In the genomic region with DNA sequence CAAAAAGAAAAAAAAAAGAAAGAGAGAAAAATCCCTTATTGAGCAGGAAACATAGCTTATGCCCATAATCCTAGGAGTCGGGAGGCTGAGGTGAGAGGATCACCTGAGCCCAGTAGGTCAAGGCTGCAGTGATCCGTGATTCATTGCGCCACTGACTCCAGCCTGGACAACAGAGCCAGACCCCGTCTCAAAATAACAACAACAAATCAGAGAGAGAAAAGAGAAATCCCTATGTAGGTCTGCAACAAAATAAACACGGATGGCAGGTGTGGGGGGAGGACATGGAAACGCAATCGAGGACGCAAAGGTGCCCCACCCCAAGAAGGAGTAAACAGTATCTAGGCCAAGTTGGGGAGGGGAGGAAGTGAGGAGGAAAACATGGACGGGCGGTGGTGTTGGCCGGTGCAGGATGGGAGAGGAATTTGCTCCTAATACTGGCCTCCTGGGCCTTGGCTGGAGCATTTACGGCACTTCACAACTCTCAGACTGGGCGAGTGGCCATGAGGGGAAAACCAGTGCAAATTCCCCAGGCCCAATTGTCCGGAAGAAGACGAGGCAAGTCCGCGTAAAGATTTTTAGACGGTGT, we compare ENCODE assay signal across 8 cellular contexts. TPM values are rescaled to one million over a fixed set of nuclear protein-coding genes. Genes with fewer than 3 reads are reported as not detected.
DNase-seq lines count a peak whose midpoint lies in the region; ATAC-seq and TF ChIP-seq lines count a peak whose summit lies in the region.

No MANE protein-coding gene starts in this region.

- peak overlapping the region; percentile 96 for H3K4me3 Mint-ChIP-seq in activated naive CD4-positive, alpha-beta T cell treated with anti-CD3 and anti-CD28 coated beads, Interleukin-2, amount 10 ng/mL, durations not matched to agents 7 days and 5 days

- TF ChIP-seq EP300 in suprapubic skin (IDR thresholded peaks at IDR 0.05), result no peak

- H3K4me1 ChIP-seq in iPS-20b (ENCODE audit: insufficient read depth, low read length), result no peaks in the 10 kb centered on the region
- peaks cover 51% of the 10 kb centered on the region for H3K4me1 ChIP-seq in suprapubic skin

- peaks cover 49% of the 10 kb centered on the region for H3K4me1 Mint-ChIP-seq in activated naive CD4-positive, alpha-beta T cell treated with anti-CD3 and anti-CD28 coated beads, Interleukin-2, amount 10 ng/mL, durations not matched to agents 7 days and 5 days

- no peak for ATAC-seq in activated naive CD4-positive, alpha-beta T cell treated with anti-CD3 and anti-CD28 coated beads, Interleukin-2, amount 50 U/mL, for 72 hours

- no peak for TF ChIP-seq POLR2A in suprapubic skin (IDR thresholded peaks at IDR 0.05)

- H3K9me3 ChIP-seq in iPS-20b (ENCODE audit: insufficient read depth, low read depth, low read length) (no peaks in the 10 kb centered on the region), suprapubic skin (no peaks in the 10 kb centered on the region)

- peaks cover 34% of the 10 kb centered on the region for H3K36me3 Mint-ChIP-seq in activated naive CD4-positive, alpha-beta T cell treated with anti-CD3 and anti-CD28 coated beads, Interleukin-2, amount 10 ng/mL, durations not matched to agents 7 days and 5 days
- H3K36me3 Mint-ChIP-seq in activated naive CD4-positive, alpha-beta T cell treated with anti-CD3 and anti-CD28 coated beads, Interleukin-2, amount 50 U/mL, for 72 hours, result peaks cover 24 to 46% of the 10 kb centered on the region in 2 donors

- peaks cover 13% of the 10 kb centered on the region for H3K27me3 Mint-ChIP-seq in activated naive CD4-positive, alpha-beta T cell treated with anti-CD3 and anti-CD28 coated beads, Interleukin-2, amount 10 ng/mL, durations not matched to agents 7 days and 5 days

- H3K4me3 ChIP-seq in iPS-20b (ENCODE audit: low read length) (peak overlapping the region; percentile 93; the same call in 1 of the 2 replicates), suprapubic skin (peak overlapping the region; percentile 87)

- no peak for TF ChIP-seq CTCF in suprapubic skin (IDR thresholded peaks at IDR 0.05)

- H3K27ac ChIP-seq in iPS-20b (ENCODE audit: low read length), result no peak overlapping the region
- peak overlapping the region; percentile 100 for H3K27ac ChIP-seq in suprapubic skin

- WGBS in suprapubic skin, result 41% methylated on average over 18 of the region's 18 CpGs

- no peaks in the 10 kb centered on the region for H3K9me3 Mint-ChIP-seq in activated naive CD4-positive, alpha-beta T cell treated with anti-CD3 and anti-CD28 coated beads, Interleukin-2, amount 10 ng/mL, durations not matched to agents 7 days and 5 days
- H3K9me3 Mint-ChIP-seq in activated naive CD4-positive, alpha-beta T cell treated with anti-CD3 and anti-CD28 coated beads, Interleukin-2, amount 50 U/mL, for 72 hours, result no peaks in the 10 kb centered on the region

- peak overlapping the region; percentile 100 for H3K27ac Mint-ChIP-seq in activated naive CD4-positive, alpha-beta T cell treated with anti-CD3 and anti-CD28 coated beads, Interleukin-2, amount 10 ng/mL, durations not matched to agents 7 days and 5 days
- H3K27ac Mint-ChIP-seq in activated naive CD4-positive, alpha-beta T cell treated with anti-CD3 and anti-CD28 coated beads, Interleukin-2, amount 50 U/mL, for 72 hours, result peak overlapping the region; percentile 100

- H3K9ac ChIP-seq in iPS-20b (ENCODE audit: low read depth, low read length), result peak overlapping the region; percentile 60; the same call in 1 of the 2 replicates

- no peak for DNase-seq in activated naive CD4-positive, alpha-beta T cell treated with anti-CD3 and anti-CD28 coated beads, Interleukin-2, amount 10 ng/mL, durations not matched to agents 7 days and 5 days
- no peak for DNase-seq in activated naive CD4-positive, alpha-beta T cell treated with anti-CD3 and anti-CD28 coated beads, Interleukin-2, amount 50 U/mL, for 16 hours
- DNase-seq in activated naive CD4-positive, alpha-beta T cell treated with anti-CD3 and anti-CD28 coated beads, Interleukin-2, amount 50 U/mL, for 72 hours (ENCODE audit: low spot score in 2 of 2), result no peak
- DNase-seq in suprapubic skin (ENCODE audit: low spot score in 2 of 2) (no peak), RPMI8226 (no peak), DMS 273 (lab: John Stamatoyannopoulos, UW; ENCODE audit: unreplicated experiment) (no peak), COLO668 (lab: John Stamatoyannopoulos, UW; ENCODE audit: unreplicated experiment) (no peak)

- no peaks in the 10 kb centered on the region for H3K27me3 ChIP-seq in iPS-20b (ENCODE audit: insufficient read depth, low read length)
- H3K27me3 ChIP-seq in suprapubic skin, result no peaks in the 10 kb centered on the region

- H3K36me3 ChIP-seq in iPS-20b (ENCODE audit: insufficient read depth, low read depth, low read length) (peaks cover 27% of the 10 kb centered on the region), suprapubic skin (peaks cover 21% of the 10 kb centered on the region)

- CTCF ChIA-PET in activated naive CD4-positive, alpha-beta T cell treated with anti-CD3 and anti-CD28 coated beads, Interleukin-2, amount 10 ng/mL, durations not matched to agents 7 days and 5 days (lab: Charles Lee), result interaction anchor here (1.2 to 2.1 kb wide), 3 partner anchors 10 to 102 kb away, joined by 3 to 9 read pairs (median 6); no protein-coding TSS in a partner anchor

RNA-seq across cellular contexts. Expression of a gene that starts 0.6 kb away (rescaled TPM):
- 10 to 100 TPM; 83.3 to 91.3 TPM for total RNA-seq in activated naive CD4-positive, alpha-beta T cell treated with anti-CD3 and anti-CD28 coated beads, Interleukin-2, amount 50 U/mL, for 72 hours
- total RNA-seq in suprapubic skin, result 10 to 100 TPM; 56.8 to 78.1 (median 58.2) TPM

RNA-seq across cellular contexts. Expression of a gene that starts 5.0 kb away (rescaled TPM):
- not detected for total RNA-seq in activated naive CD4-positive, alpha-beta T cell treated with anti-CD3 and anti-CD28 coated beads, Interleukin-2, amount 50 U/mL, for 72 hours
- total RNA-seq in suprapubic skin, result 10 to 100 TPM; 17.9 to 33.2 (median 21.1) TPM

RNA-seq across cellular contexts. Expression of a gene that starts 5.9 kb away (rescaled TPM):
- total RNA-seq in activated naive CD4-positive, alpha-beta T cell treated with anti-CD3 and anti-CD28 coated beads, Interleukin-2, amount 50 U/mL, for 72 hours, result 1 to 10 TPM; 4.2 to 6.0 TPM
- 10 to 100 TPM; 28.0 to 55.4 (median 43.1) TPM for total RNA-seq in suprapubic skin

RNA-seq across cellular contexts. Expression of a gene that starts 17.1 kb away (rescaled TPM):
- not detected for total RNA-seq in activated naive CD4-positive, alpha-beta T cell treated with anti-CD3 and anti-CD28 coated beads, Interleukin-2, amount 50 U/mL, for 72 hours
- 100 to 1,000 TPM; 252 to 555 (median 445) TPM for total RNA-seq in suprapubic skin

RNA-seq across cellular contexts. Expression of a gene that starts 20.3 kb away (rescaled TPM):
- not detected for total RNA-seq in activated naive CD4-positive, alpha-beta T cell treated with anti-CD3 and anti-CD28 coated beads, Interleukin-2, amount 50 U/mL, for 72 hours
- 100 to 1,000 TPM; 133 to 668 (median 414) TPM for total RNA-seq in suprapubic skin

Comparison
In these comparisons a context has a peak if more than half of its experiments do, and no peak if none do; other contexts are left out.
1. RNA of a gene that starts 5.0 kb away (total RNA-seq): 17.9 to 33.2 TPM in suprapubic skin; not detected in activated naive CD4-positive, alpha-beta T cell treated with anti-CD3 and anti-CD28 coated beads, Interleukin-2, amount 50 U/mL, for 72 hours; every median in the first group is over 10 times any median in the second.
2. RNA of a gene that starts 5.9 kb away (total RNA-seq): 28.0 to 55.4 TPM in suprapubic skin; 4.2 to 6.0 TPM in activated naive CD4-positive, alpha-beta T cell treated with anti-CD3 and anti-CD28 coated beads, Interleukin-2, amount 50 U/mL, for 72 hours; every median in the first group is over 4 times any median in the second.